27 cellular contexts compared by ENCODE assay signal in the genomic region with DNA sequence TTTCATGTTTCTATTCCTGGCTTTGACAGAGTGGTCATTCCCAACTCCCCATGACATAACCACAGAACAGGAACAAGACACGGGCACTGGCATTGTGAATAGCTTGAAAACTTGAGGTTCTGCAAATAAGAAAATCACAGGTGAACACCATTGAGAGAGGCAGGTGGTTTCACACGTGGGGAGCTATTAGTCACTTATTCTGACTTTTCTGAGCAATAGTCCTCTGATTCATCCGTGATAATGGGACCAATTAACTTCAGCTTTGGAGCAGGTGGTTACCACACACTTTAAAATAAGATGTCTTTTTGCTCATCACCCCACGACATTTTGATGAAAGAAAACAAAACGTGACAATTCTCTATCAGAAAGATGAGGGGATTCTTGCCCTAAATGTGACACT.
DNase-seq lines count a peak whose midpoint lies in the region; ATAC-seq and TF ChIP-seq lines count a peak whose summit lies in the region.
"Had no signal": no experiment of that assay in that cellular context is flagged by ENCODE, and none has a peak within 500 bp of the region (broad histone marks: within the 10 kb centered on the region; RNA-seq: fewer than 3 reads in every experiment).

No MANE protein-coding gene starts in this region.

- H3K9me3 Mint-ChIP-seq in activated T-cell treated with anti-CD3 and anti-CD28 coated beads, Interleukin-2, amount 50 U/mL, for 4 hours: no peaks in the 10 kb centered on the region
- H3K9me3 Mint-ChIP-seq: activated naive CD8-positive, alpha-beta T cell treated with anti-CD3 and anti-CD28 coated beads, Interleukin-2, amount 10 ng/mL, durations not matched to agents 7 days and 5 days; memory B cell had no signal

- DNase-seq in DMS53 (lab: John Stamatoyannopoulos, UW): peak; percentile 7
- DNase-seq in DMS53 treated with DMSO at 0.1 percent for 48 hours (lab: John Stamatoyannopoulos, UW; ENCODE audit: unreplicated experiment): no peak
- no peak for DNase-seq in activated T-cell treated with anti-CD3 and anti-CD28 coated beads, Interleukin-2, amount 50 U/mL, for 4 hours
- DNase-seq in activated T-cell treated with anti-CD3 and anti-CD28 coated beads, Interleukin-2, amount 50 U/mL, for 48 hours: no peak
- peak; percentile 26 for DNase-seq in RWPE1 (ENCODE audit: low spot score)
- DNase-seq in head of caudate nucleus: peak in 33 of 42 donors; percentile 33 to 85 (median 60)
- no peak for DNase-seq in 8988T
- no peak for DNase-seq in NCI-H2196 (lab: John Stamatoyannopoulos, UW; ENCODE audit: unreplicated experiment)
- DNase-seq: activated naive CD8-positive, alpha-beta T cell treated with anti-CD3 and anti-CD28 coated beads, Interleukin-2, amount 10 ng/mL, durations not matched to agents 7 days and 5 days; C1 segment of cervical spinal cord; Caco-2; DND-41; effector memory CD4-positive, alpha-beta T cell; NCI-H524 treated with DMSO at 0.1 percent for 48 hours; SJCRH30; stomach; SW 1271; T-helper 9 cell had no signal

- TF ChIP-seq CTCF in RWPE1 (conservative IDR thresholded peaks at IDR 0.05; ENCODE audit: low read depth): no peak

- H3K27ac ChIP-seq in RWPE1: no peak overlapping the region
- H3K27ac ChIP-seq: 22Rv1, ascending aorta, coronary artery, KMS-11, SJCRH30, skin epidermis, stomach, VCaP had no signal

- POLR2A ChIA-PET in RWPE1 (lab: Yijun Ruan, JAX; ENCODE audit: low non-redundant PET): no interaction called here

- H3K36me3 Mint-ChIP-seq in activated T-cell treated with anti-CD3 and anti-CD28 coated beads, Interleukin-2, amount 50 U/mL, for 4 hours (ENCODE audit: insufficient read depth): no peaks in the 10 kb centered on the region
- H3K36me3 Mint-ChIP-seq: activated naive CD8-positive, alpha-beta T cell treated with anti-CD3 and anti-CD28 coated beads, Interleukin-2, amount 10 ng/mL, durations not matched to agents 7 days and 5 days; memory B cell had no signal

- CTCF ChIA-PET in RWPE1 (lab: Yijun Ruan, JAX): no interaction called here

- H3K27me3 Mint-ChIP-seq in activated T-cell treated with anti-CD3 and anti-CD28 coated beads, Interleukin-2, amount 50 U/mL, for 4 hours (ENCODE audit: low read depth): peaks cover 18% of the 10 kb centered on the region

- intact Hi-C loops in head of caudate nucleus (cut with DNase I): no loop called here

- H3K4me1 Mint-ChIP-seq in activated T-cell treated with anti-CD3 and anti-CD28 coated beads, Interleukin-2, amount 50 U/mL, for 4 hours (ENCODE audit: low read depth): no peaks in the 10 kb centered on the region
- H3K4me1 Mint-ChIP-seq: memory B cell had no signal

- peak; percentile 82 to 83 for ATAC-seq in activated T-cell treated with anti-CD3 and anti-CD28 coated beads, Interleukin-2, amount 50 U/mL, for 4 hours
- ATAC-seq: HCT116, left lobe of liver had no signal

- H3K4me3 Mint-ChIP-seq in activated T-cell treated with anti-CD3 and anti-CD28 coated beads, Interleukin-2, amount 50 U/mL, for 4 hours: no peak overlapping the region
- H3K4me3 Mint-ChIP-seq: activated naive CD8-positive, alpha-beta T cell treated with anti-CD3 and anti-CD28 coated beads, Interleukin-2, amount 10 ng/mL, durations not matched to agents 7 days and 5 days; memory B cell had no signal

Comparison
In these comparisons a context has a peak if more than half of its experiments do, and no peak if none do; other contexts are left out.
1. DNase-seq: peak in DMS53 (single experiment), RWPE1 (single experiment) and head of caudate nucleus (33 of 42); none in DMS53 treated with DMSO at 0.1 percent for 48 hours (single experiment), activated T-cell treated with anti-CD3 and anti-CD28 coated beads, Interleukin-2, amount 50 U/mL, for 4 hours (single experiment), activated T-cell treated with anti-CD3 and anti-CD28 coated beads, Interleukin-2, amount 50 U/mL, for 48 hours (0 of 2), 8988T (single experiment) and NCI-H2196 (single experiment).